ENCODE assay signal across 9 cellular contexts in genomic region chr1:240847330-240847729, GRCh38.
"Had no signal": no experiment of that assay in that cellular context is flagged by ENCODE, and none has a peak within 500 bp of the region (broad histone marks: within the 10 kb centered on the region; RNA-seq: fewer than 3 reads in every experiment).

No MANE protein-coding gene starts in this region.

- DNase-seq: GM23248, GOT3, H7, H9, HCEC 1CT, HFFc6 had no signal

- H3K4me3 ChIP-seq: GM23248, GM23338, HAP-1 had no signal

- H3K4me2 ChIP-seq: GM23338 had no signal

- H2AFZ ChIP-seq: GM23248, GM23338 had no signal

- H3K27ac ChIP-seq: GM23248 had no signal

- H3K9ac ChIP-seq: GM23248 had no signal

- H3K4me1 ChIP-seq: HAP-1 had no signal

- ATAC-seq: GM23338, HCT116 had no signal

- H3K9me3 ChIP-seq: HAP-1 had no signal

- H3K36me3 ChIP-seq: HAP-1 had no signal
